ENCODE assay signal across 8 cellular contexts in genomic region chr3:126358038-126358815, GRCh38. TPM values are rescaled to one million over a fixed set of nuclear protein-coding genes. Genes with fewer than 3 reads are reported as not detected.
DNase-seq lines count a peak whose midpoint lies in the region; ATAC-seq and TF ChIP-seq lines count a peak whose summit lies in the region.

No MANE protein-coding gene starts in this region.

- peaks cover 9% of the 10 kb centered on the region for H3K4me1 Mint-ChIP-seq in activated CD4-positive, alpha-beta T cell treated with anti-CD3 and anti-CD28 coated beads for 36 hours

- H3K36me3 ChIP-seq in WERI-Rb-1 (no peaks in the 10 kb centered on the region), heart right ventricle (no peaks in the 10 kb centered on the region)

- ATAC-seq in activated CD4-positive, alpha-beta T cell treated with anti-CD3 and anti-CD28 coated beads for 36 hours = no peak
- ATAC-seq in heart right ventricle (no peak), GM18519 (IDR thresholded peaks at IDR 0.05; ENCODE audit: low FRiP score, unreplicated experiment) (no peak)

- CTCF ChIA-PET in activated CD4-positive, alpha-beta T cell treated with anti-CD3 and anti-CD28 coated beads for 36 hours (lab: Charles Lee) = interaction anchor here (1.0 kb wide), 1 partner anchor 271 kb away, joined by 3 read pairs; no protein-coding TSS in a partner anchor

- POLR2A ChIA-PET in activated CD4-positive, alpha-beta T cell treated with anti-CD3 and anti-CD28 coated beads for 36 hours (lab: Charles Lee) = interaction anchor here (0.7 to 1.0 kb wide), 2 partner anchors 9 to 368 kb away, joined by 5 to 6 read pairs; no protein-coding TSS in a partner anchor

- H3K9me3 ChIP-seq in WERI-Rb-1 (ENCODE audit: severe bottlenecking) = no peaks in the 10 kb centered on the region
- peaks cover 0 to 9% (median 0%) of the 10 kb centered on the region in 11 donors for H3K9me3 ChIP-seq in heart right ventricle

- no peak overlapping the region for H3K27ac Mint-ChIP-seq in activated CD4-positive, alpha-beta T cell treated with anti-CD3 and anti-CD28 coated beads for 36 hours

- H3K4me3 ChIP-seq in WERI-Rb-1 (ENCODE audit: low read depth, low read length) (peak overlapping the region; percentile 65), heart right ventricle (peak overlapping the region in 9 of 10 donors; percentile 55 to 99 (median 72)), skeletal muscle cell (ENCODE audit: low read depth, low read length) (peak overlapping the region; percentile 54)

- TF ChIP-seq CTCF in WERI-Rb-1 (IDR thresholded peaks at IDR 0.05; ENCODE audit: low read depth, low read length) = no peak
- no peak for TF ChIP-seq CTCF in heart right ventricle (IDR thresholded peaks at IDR 0.05)

- peaks cover 44% of the 10 kb centered on the region for H3K27me3 Mint-ChIP-seq in activated CD4-positive, alpha-beta T cell treated with anti-CD3 and anti-CD28 coated beads for 36 hours

- intact Hi-C loops in activated CD4-positive, alpha-beta T cell treated with anti-CD3 and anti-CD28 coated beads for 36 hours (cut with DNase I, micrococcal nuclease) = loop anchor here in 1 of 2 experiments (5.0 to 10.0 kb wide), 3 partner anchors 119 to 1597 kb away; partner anchors contain the start of gene ZXDC
- intact Hi-C loops in heart right ventricle (cut with DNase I) = loop anchor here in 4 of 10 donors (5.0 to 10.0 kb wide), 3 partner anchors 71 to 93 kb away; no protein-coding TSS in a partner anchor

- peaks cover 17 to 46% (median 34%) of the 10 kb centered on the region in 9 donors for H3K4me1 ChIP-seq in heart right ventricle

- H3K27ac ChIP-seq in WERI-Rb-1 (peak overlapping the region; percentile 89), heart right ventricle (peak overlapping the region in 4 of 10 donors; percentile 18 to 93 (median 28))

- DNase-seq in activated CD4-positive, alpha-beta T cell treated with anti-CD3 and anti-CD28 coated beads for 36 hours = peak; percentile 13
- DNase-seq in activated CD4-positive, alpha-beta T cell treated with anti-CD3 and anti-CD28 coated beads, Interleukin-2, amount 50 U/mL, for 4 hours = no peak
- DNase-seq in WERI-Rb-1 (peak; percentile 81), heart right ventricle (no peak), skeletal muscle cell (ENCODE audit: low read depth) (no peak), NOMO-1 treated with dmso at 0.1 percent for 144 hours (lab: John Stamatoyannopoulos, UW; ENCODE audit: unreplicated experiment) (no peak), cerebellar nuclear complex (lab: John Stamatoyannopoulos, UW) (no peak)

- 5 to 6% methylated on average over 11 of the region's 11 CpGs for WGBS in heart right ventricle, 2 donors

- peak overlapping the region; percentile 73 for H3K4me3 Mint-ChIP-seq in activated CD4-positive, alpha-beta T cell treated with anti-CD3 and anti-CD28 coated beads for 36 hours

- no peaks in the 10 kb centered on the region for H3K36me3 Mint-ChIP-seq in activated CD4-positive, alpha-beta T cell treated with anti-CD3 and anti-CD28 coated beads for 36 hours (ENCODE audit: low read depth)

- H3K27me3 ChIP-seq in WERI-Rb-1 (ENCODE audit: insufficient read depth, low read depth, severe bottlenecking) (no peaks in the 10 kb centered on the region), heart right ventricle (peaks cover 0 to 76% (median 8%) of the 10 kb centered on the region in 7 donors)

- H3K9me3 Mint-ChIP-seq in activated CD4-positive, alpha-beta T cell treated with anti-CD3 and anti-CD28 coated beads for 36 hours (ENCODE audit: low read depth) = no peaks in the 10 kb centered on the region

RNA-seq across cellular contexts. Expression of gene KLF15, which starts 1.0 kb away (rescaled TPM):
- under 1 TPM; 0.32 to 0.53 TPM for total RNA-seq in activated CD4-positive, alpha-beta T cell treated with anti-CD3 and anti-CD28 coated beads for 36 hours
- 10 to 100 TPM; 13.5 to 57.1 (median 27.1) TPM for total RNA-seq in heart right ventricle
- 10 to 100 TPM; 30.1 to 61.3 TPM for polyA plus RNA-seq in heart right ventricle

RNA-seq across cellular contexts. Expression of gene CFAP100, which starts 36.5 kb away (rescaled TPM):
- total RNA-seq in activated CD4-positive, alpha-beta T cell treated with anti-CD3 and anti-CD28 coated beads for 36 hours = not detected
- not detected for total RNA-seq in heart right ventricle
- not detected for polyA plus RNA-seq in heart right ventricle

Comparison
In these comparisons a context has a peak if more than half of its experiments do, and no peak if none do; other contexts are left out.
1. DNase-seq: peak in activated CD4-positive, alpha-beta T cell treated with anti-CD3 and anti-CD28 coated beads for 36 hours (single experiment) and WERI-Rb-1 (single experiment); none in activated CD4-positive, alpha-beta T cell treated with anti-CD3 and anti-CD28 coated beads, Interleukin-2, amount 50 U/mL, for 4 hours (0 of 2), heart right ventricle (0 of 2), skeletal muscle cell (single experiment), NOMO-1 treated with dmso at 0.1 percent for 144 hours (single experiment) and cerebellar nuclear complex (0 of 2).
2. RNA of gene KLF15, which starts 1.0 kb away (total RNA-seq): 13.5 to 57.1 TPM in heart right ventricle; 0.32 to 0.53 TPM in activated CD4-positive, alpha-beta T cell treated with anti-CD3 and anti-CD28 coated beads for 36 hours; every median in the first group is over 4 times any median in the second.
3. Peak in every context shown above with its lines, with median percentiles within 50 percentile points of each other: H3K4me3 ChIP-seq.